1 cellular context compared by ENCODE assay signal in genomic region chr9:127586537-127586936, GRCh38.
TF ChIP-seq lines count a peak whose summit lies in the region.

No MANE protein-coding gene starts in this region.

TF ChIP-seq in HEK293, 187 proteins besides CTCF, POLR2A, EP300 and RAD21 (continued from another document):
- TF ChIP-seq REST (tag by site-specific recombination; IDR thresholded peaks at IDR 0.05) (no peak), ZBTB44 (tag by site-specific recombination; IDR thresholded peaks at IDR 0.05) (no peak), ZNF302 (tag by site-specific recombination; IDR thresholded peaks at IDR 0.05; ENCODE audit: low read depth) (no peak), ZNF654 (tag by site-specific recombination; IDR thresholded peaks at IDR 0.05; ENCODE audit: low read depth) (peak; percentile 69), ZNF423 (tag by site-specific recombination; IDR thresholded peaks at IDR 0.05) (no peak), ZNF600 (tag by site-specific recombination; IDR thresholded peaks at IDR 0.05) (peak; percentile 34; the same call in 1 of the 2 replicates), ZBTB48 (tag by site-specific recombination; IDR thresholded peaks at IDR 0.05) (no peak), KLF16 (tag by site-specific recombination; IDR thresholded peaks at IDR 0.05) (no peak), ZNF549 (tag by site-specific recombination; IDR thresholded peaks at IDR 0.05) (no peak), ZNF501 (tag by site-specific recombination; IDR thresholded peaks at IDR 0.05) (no peak), PRDM10 (tag by site-specific recombination; IDR thresholded peaks at IDR 0.05) (peak; percentile 17; the same call in 1 of the 2 replicates), BCL11B (tag by site-specific recombination; IDR thresholded peaks at IDR 0.05; ENCODE audit: low read depth) (no peak), ZBTB10 (tag by site-specific recombination; IDR thresholded peaks at IDR 0.05) (no peak), ZNF701 (tag by site-specific recombination; IDR thresholded peaks at IDR 0.05) (no peak), ZNF274 (IDR thresholded peaks at IDR 0.05; ENCODE audit: low read length) (no peak), ZNF274 (tag by site-specific recombination; IDR thresholded peaks at IDR 0.05; ENCODE audit: borderline replicate concordance) (no peak), ZNF19 (tag by site-specific recombination; IDR thresholded peaks at IDR 0.05; ENCODE audit: low read depth) (no peak)
